Comparison of ENCODE assay signal across 27 cellular contexts in genomic region chr20:56731041-56731440, GRCh38.
"Had no signal": no experiment of that assay in that cellular context is flagged by ENCODE, and none has a peak within 500 bp of the region (broad histone marks: within the 10 kb centered on the region; RNA-seq: fewer than 3 reads in every experiment).

No MANE protein-coding gene starts in this region.

- H3K4me3 Mint-ChIP-seq: activated B cell treated with CpG ODN at 0.5 μM for 24 hours; activated CD4-positive, alpha-beta T cell treated with anti-CD3 and anti-CD28 coated beads, Interleukin-2, amount 10 ng/mL, durations not matched to agents 24 days and 14 days; activated naive CD4-positive, alpha-beta T cell treated with anti-CD3 and anti-CD28 coated beads for 36 hours; activated naive CD8-positive, alpha-beta T cell; activated T-cell treated with anti-CD3 and anti-CD28 coated beads, Interleukin-2, amount 50 U/mL, for 4 hours; T-cell had no signal

- H3K36me3 Mint-ChIP-seq: activated naive CD8-positive, alpha-beta T cell; T-cell had no signal

- DNase-seq: activated B cell treated with CpG ODN at 0.5 μM for 24 hours; activated CD4-positive, alpha-beta T cell treated with anti-CD3 and anti-CD28 coated beads for 1 hour; activated CD4-positive, alpha-beta T cell treated with anti-CD3 and anti-CD28 coated beads, Interleukin-2, amount 10 ng/mL, durations not matched to agents 24 days and 14 days; activated CD4-positive, alpha-beta T cell treated with anti-CD3 and anti-CD28 coated beads, Interleukin-2, amount 50 U/mL, for 48 hours; activated CD8-positive, alpha-beta memory T cell treated with anti-CD3 and anti-CD28 coated beads for 24 hours; activated effector memory CD4-positive, alpha-beta T cell treated with anti-CD3 and anti-CD28 coated beads, Interleukin-2, amount 50 U/mL, for 16 hours; activated naive CD4-positive, alpha-beta T cell treated with anti-CD3 and anti-CD28 coated beads for 36 hours; activated T-cell treated with anti-CD3 and anti-CD28 coated beads, Interleukin-2, amount 50 U/mL, for 4 hours; amygdala; NCI-H1092 treated with DMSO at 0.1 percent for 48 hours; NCI-H1417 treated with DMSO at 0.1 percent for 48 hours; NCI-H1694; NCI-H2029; NCI-H2107; NCI-H2171 treated with DMSO at 0.1 percent for 48 hours; NCI-H345; NCI-H510A; NCI-H526 treated with DMSO at 0.1 percent for 48 hours; NCI-H82; RPMI8226; T-cell; T-helper 2 cell; T1000 had no signal

- H3K27ac ChIP-seq: SK-N-MC had no signal

- H3K4me1 Mint-ChIP-seq: activated B cell treated with CpG ODN at 0.5 μM for 24 hours; activated CD4-positive, alpha-beta T cell treated with anti-CD3 and anti-CD28 coated beads, Interleukin-2, amount 10 ng/mL, durations not matched to agents 24 days and 14 days; T-cell had no signal

- ATAC-seq: activated T-cell treated with anti-CD3 and anti-CD28 coated beads, Interleukin-2, amount 50 U/mL, for 4 hours; Panc1; Right ventricle myocardium inferior; T-cell had no signal

- H3K27ac Mint-ChIP-seq: activated B cell treated with CpG ODN at 0.5 μM for 24 hours; activated CD4-positive, alpha-beta T cell treated with anti-CD3 and anti-CD28 coated beads, Interleukin-2, amount 10 ng/mL, durations not matched to agents 24 days and 14 days; activated naive CD4-positive, alpha-beta T cell treated with anti-CD3 and anti-CD28 coated beads for 36 hours; activated naive CD8-positive, alpha-beta T cell; T-cell had no signal

- H3K4me3 ChIP-seq: SK-N-MC had no signal

- H3K9me3 Mint-ChIP-seq: activated B cell treated with CpG ODN at 0.5 μM for 24 hours; activated CD4-positive, alpha-beta T cell treated with anti-CD3 and anti-CD28 coated beads, Interleukin-2, amount 10 ng/mL, durations not matched to agents 24 days and 14 days; activated naive CD4-positive, alpha-beta T cell treated with anti-CD3 and anti-CD28 coated beads for 36 hours; activated T-cell treated with anti-CD3 and anti-CD28 coated beads, Interleukin-2, amount 50 U/mL, for 4 hours had no signal
